21 cellular contexts compared by ENCODE assay signal in the genomic region with DNA sequence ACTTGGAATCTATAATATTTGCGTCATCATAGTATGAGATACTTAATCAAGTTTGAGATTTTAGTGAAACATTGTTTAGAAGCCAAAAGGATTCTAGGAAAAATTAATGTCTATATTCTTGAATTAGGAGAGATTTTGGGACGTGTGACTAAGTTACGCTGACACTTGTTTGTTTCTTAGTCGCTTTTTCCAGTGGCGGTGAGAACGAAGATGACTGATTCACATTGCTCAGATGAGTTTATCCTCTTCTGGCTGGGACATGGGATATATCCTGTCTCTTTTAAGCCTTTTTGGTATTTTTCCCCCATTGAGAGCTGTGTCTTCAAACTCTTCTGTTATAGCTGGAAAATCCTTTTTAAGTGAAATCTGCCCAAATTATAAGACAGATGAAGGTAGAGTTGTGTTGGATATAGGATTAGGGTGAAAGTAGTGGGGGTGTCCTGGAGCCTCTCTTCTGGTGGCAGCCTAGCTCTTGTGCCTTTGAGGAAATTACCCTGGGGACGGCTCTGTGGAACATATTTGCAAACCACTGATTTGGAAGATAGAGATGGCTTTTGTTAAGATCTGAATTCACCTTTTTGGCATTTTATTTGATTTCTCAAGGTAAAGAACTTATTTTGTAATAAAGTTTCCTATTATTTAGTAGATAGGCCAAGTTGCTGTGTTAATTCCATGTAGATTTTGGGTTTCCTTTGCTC. TPM values are rescaled to one million over a fixed set of nuclear protein-coding genes. Genes with fewer than 3 reads are reported as not detected.
DNase-seq lines count a peak whose midpoint lies in the region; ATAC-seq and TF ChIP-seq lines count a peak whose summit lies in the region.
"Had no signal": no experiment of that assay in that cellular context is flagged by ENCODE, and none has a peak within 500 bp of the region (broad histone marks: within the 10 kb centered on the region; RNA-seq: fewer than 3 reads in every experiment).

No MANE protein-coding gene starts in this region.

- no peak overlapping the region for H2AFZ ChIP-seq in fibroblast of lung (ENCODE audit: low read length)

- POLR2A ChIA-PET in activated CD4-positive, alpha-beta T cell treated with anti-CD3 and anti-CD28 coated beads for 36 hours (lab: Charles Lee), result no interaction called here

- DNase-seq in activated CD4-positive, alpha-beta T cell treated with anti-CD3 and anti-CD28 coated beads for 36 hours, result peak; percentile 51
- DNase-seq in activated CD4-positive, alpha-beta T cell treated with anti-CD3 and anti-CD28 coated beads for 1 hour, result no peak
- no peak for DNase-seq in HFFc6
- peak in 1 of 2 donors; percentile 44 for DNase-seq in fibroblast of lung (ENCODE audit: low read depth in 2 of 2)
- no peak for DNase-seq in psoas muscle
- no peak for DNase-seq in T-helper 1 cell
- DNase-seq: 8988T, kidney glomerular epithelial cell, NCI-H2081 treated with DMSO at 0.1 percent for 48 hours, NCI-H510A treated with DMSO at 0.1 percent for 48 hours, ovary, spleen had no signal

- H3K27ac ChIP-seq in fibroblast of lung (ENCODE audit: insufficient read depth, low read length) (peak overlapping the region; percentile 22), psoas muscle (peak overlapping the region; percentile 69)
- H3K27ac ChIP-seq: BLaER1, ovary had no signal

- H3K9me3 ChIP-seq in fibroblast of lung (ENCODE audit: control insufficient read depth, insufficient read depth, low read depth, low read length) (no peaks in the 10 kb centered on the region), psoas muscle (no peaks in the 10 kb centered on the region)
- H3K9me3 ChIP-seq: BLaER1, ovary, spleen had no signal

- H3K4me1 Mint-ChIP-seq in activated CD4-positive, alpha-beta T cell treated with anti-CD3 and anti-CD28 coated beads for 36 hours, result peaks cover 24% of the 10 kb centered on the region
- peaks cover 55% of the 10 kb centered on the region for H3K4me1 Mint-ChIP-seq in HFFc6 (ENCODE audit: low read depth)
- H3K4me1 Mint-ChIP-seq: WTC11 had no signal

- 90 to 92% (median 90%) methylated on average over 7 of the region's 7 CpGs for WGBS in psoas muscle, 3 donors

- H3K27me3 Mint-ChIP-seq in activated CD4-positive, alpha-beta T cell treated with anti-CD3 and anti-CD28 coated beads for 36 hours, result no peaks in the 10 kb centered on the region
- H3K27me3 Mint-ChIP-seq in HFFc6 (ENCODE audit: insufficient read depth), result no peaks in the 10 kb centered on the region; the same call in 1 of the 2 replicates
- H3K27me3 Mint-ChIP-seq: stimulated activated memory B cell treated with anti-CD40 and anti-IgM and Interleukin-4, amounts not matched to agents 10 μg/mL and 1 μg/mL and 100 μg/mL, for 72 hours had no signal

- TF ChIP-seq CTCF in HFFc6 (IDR thresholded peaks at IDR 0.05), result no peak
- TF ChIP-seq CTCF in fibroblast of lung (conservative IDR thresholded peaks at IDR 0.05 in 1 of 2, IDR thresholded peaks at IDR 0.05 in 1 of 2; ENCODE audit: low read depth in 1 of 2, low read length in 2 of 2), result no peak
- TF ChIP-seq CTCF in psoas muscle (IDR thresholded peaks at IDR 0.05), result no peak

- no peak overlapping the region for H3K4me2 ChIP-seq in fibroblast of lung (ENCODE audit: extremely low read depth, insufficient read depth, low read length)
- H3K4me2 ChIP-seq: BLaER1 had no signal

- peak overlapping the region; percentile 47 for H3K27ac Mint-ChIP-seq in activated CD4-positive, alpha-beta T cell treated with anti-CD3 and anti-CD28 coated beads for 36 hours
- H3K27ac Mint-ChIP-seq in HFFc6, result peak overlapping the region; percentile 97
- H3K27ac Mint-ChIP-seq: stimulated activated memory B cell treated with anti-CD40 and anti-IgM and Interleukin-4, amounts not matched to agents 10 μg/mL and 1 μg/mL and 100 μg/mL, for 72 hours; WTC11 had no signal

- H3K4me1 ChIP-seq in fibroblast of lung (ENCODE audit: control insufficient read depth, extremely low read depth, insufficient read depth, low read length) (peaks cover 9% of the 10 kb centered on the region), psoas muscle (peaks cover 23% of the 10 kb centered on the region)

- peaks cover 34% of the 10 kb centered on the region for H3K36me3 Mint-ChIP-seq in activated CD4-positive, alpha-beta T cell treated with anti-CD3 and anti-CD28 coated beads for 36 hours (ENCODE audit: low read depth)
- peaks cover 32% of the 10 kb centered on the region for H3K36me3 Mint-ChIP-seq in HFFc6 (ENCODE audit: low read depth)

- no peak overlapping the region for H3K9ac ChIP-seq in fibroblast of lung (ENCODE audit: insufficient read depth, low read length)
- H3K9ac ChIP-seq: BLaER1 had no signal

- H3K36me3 ChIP-seq in fibroblast of lung (ENCODE audit: control insufficient read depth, insufficient read depth, low read length) (peaks cover 13% of the 10 kb centered on the region), psoas muscle (ENCODE audit: insufficient read depth in 1 of 2, low read depth in 1 of 2) (peaks cover 0 to 59% of the 10 kb centered on the region in 2 donors)
- H3K36me3 ChIP-seq: ovary had no signal

- no peaks in the 10 kb centered on the region for H3K79me2 ChIP-seq in fibroblast of lung (ENCODE audit: control insufficient read depth, insufficient read depth, low read length)

- H3K27me3 ChIP-seq in fibroblast of lung (ENCODE audit: control insufficient read depth, insufficient read depth, low read length) (no peaks in the 10 kb centered on the region), psoas muscle (ENCODE audit: insufficient read depth in 3 of 3, low read length in 2 of 3) (no peaks in the 10 kb centered on the region)
- H3K27me3 ChIP-seq: BLaER1, ovary, spleen had no signal

- intact Hi-C loops in activated CD4-positive, alpha-beta T cell treated with anti-CD3 and anti-CD28 coated beads for 36 hours (cut with DNase I, micrococcal nuclease), result no loop called here
- intact Hi-C loops in psoas muscle (cut with DNase I), result no loop called here

- no peak overlapping the region for H3K4me3 Mint-ChIP-seq in activated CD4-positive, alpha-beta T cell treated with anti-CD3 and anti-CD28 coated beads for 36 hours
- no peak overlapping the region for H3K4me3 Mint-ChIP-seq in HFFc6
- H3K4me3 Mint-ChIP-seq: stimulated activated memory B cell treated with anti-CD40 and anti-IgM and Interleukin-4, amounts not matched to agents 10 μg/mL and 1 μg/mL and 100 μg/mL, for 72 hours; WTC11 had no signal

- H3K9me3 Mint-ChIP-seq in activated CD4-positive, alpha-beta T cell treated with anti-CD3 and anti-CD28 coated beads for 36 hours (ENCODE audit: low read depth), result no peaks in the 10 kb centered on the region
- H3K9me3 Mint-ChIP-seq in HFFc6, result no peaks in the 10 kb centered on the region
- H3K9me3 Mint-ChIP-seq: stimulated activated memory B cell treated with anti-CD40 and anti-IgM and Interleukin-4, amounts not matched to agents 10 μg/mL and 1 μg/mL and 100 μg/mL, for 72 hours had no signal

- CTCF ChIA-PET in activated CD4-positive, alpha-beta T cell treated with anti-CD3 and anti-CD28 coated beads for 36 hours (lab: Charles Lee), result interaction anchor here (0.7 to 2.4 kb wide), 5 partner anchors 12 to 592 kb away, joined by 3 to 8 read pairs (median 6); no protein-coding TSS in a partner anchor

- H3K4me3 ChIP-seq in fibroblast of lung (replicated peaks in 1 of 4; ENCODE audit: control extremely low read depth in 1 of 4, insufficient read depth in 1 of 4, low read depth in 3 of 4, low read length in 4 of 4), result no peak overlapping the region
- H3K4me3 ChIP-seq in psoas muscle, result no peak overlapping the region
- H3K4me3 ChIP-seq: BLaER1, ovary, spleen had no signal

- H4K20me1 ChIP-seq in fibroblast of lung (ENCODE audit: control insufficient read depth, extremely low read depth, insufficient read depth, low read length), result no peaks in the 10 kb centered on the region

- peak; percentile 61 for ATAC-seq in activated CD4-positive, alpha-beta T cell treated with anti-CD3 and anti-CD28 coated beads for 36 hours
- no peak for ATAC-seq in psoas muscle
- ATAC-seq in HG03378 (IDR thresholded peaks at IDR 0.05; ENCODE audit: unreplicated experiment), result no peak
- ATAC-seq in HG03108 (IDR thresholded peaks at IDR 0.05; ENCODE audit: unreplicated experiment), result no peak
- ATAC-seq: Right ventricle myocardium inferior; stimulated activated memory B cell treated with anti-CD40 and anti-IgM and Interleukin-4, amounts not matched to agents 10 μg/mL and 1 μg/mL and 100 μg/mL, for 72 hours; WTC11 had no signal

RNA-seq across cellular contexts. Expression of a gene that starts 49.7 kb away (rescaled TPM):
- total RNA-seq in activated CD4-positive, alpha-beta T cell treated with anti-CD3 and anti-CD28 coated beads for 36 hours, result 100 to 1,000 TPM in 1 of 2 experiments, 10 to 100 TPM in 1; 80.1 to 127 TPM
- 10 to 100 TPM; 38.1 to 52.0 (median 47.8) TPM for total RNA-seq in HFFc6 (2021; fragmentation: NEBNext Ultra II Directional; extraction: Animal tissue kit (Norgen Biotek cat#: 25700))
- total RNA-seq in fibroblast of lung (41.8 and 52.9 TPM in 2 replicates), psoas muscle (10 to 100 TPM; 29.6 to 39.9 (median 31.5) TPM)
- polyA plus RNA-seq in fibroblast of lung (13.2 and 19.2 TPM in 2 replicates), psoas muscle (10 to 100 TPM in 2 of 3 donors, 1 to 10 TPM in 1; 6.7 to 25.2 (median 10.2) TPM)
- polyA plus RNA-seq in fibroblast of lung (2012), result 15.5 and 18.1 TPM in 2 replicates
- 172 and 236 TPM in 2 replicates for polyA minus RNA-seq in fibroblast of lung (ENCODE audit: low replicate concordance)

RNA-seq across cellular contexts. Expression of a gene that starts 49.9 kb away (rescaled TPM):
- not detected for total RNA-seq in activated CD4-positive, alpha-beta T cell treated with anti-CD3 and anti-CD28 coated beads for 36 hours
- not detected for total RNA-seq in HFFc6 (2021; fragmentation: NEBNext Ultra II Directional; extraction: Animal tissue kit (Norgen Biotek cat#: 25700))
- total RNA-seq in fibroblast of lung (not detected in 2 replicates), psoas muscle (not detected)
- polyA plus RNA-seq in fibroblast of lung (not detected in 2 replicates), psoas muscle (not detected)
- not detected in 2 replicates for polyA plus RNA-seq in fibroblast of lung (2012)
- polyA minus RNA-seq in fibroblast of lung (ENCODE audit: low replicate concordance), result not detected in 2 replicates
- total RNA-seq: cardiac septum; ovary; Right ventricle myocardium inferior; spleen; T-helper 1 cell treated with Interleukin-12 subunit alpha and Interleukin-12 subunit beta and Interleukin-4 antibody, amounts not matched to agents 30 ng/mL and 1 ng/mL, for 36 hours; ureter; WTC11 had no signal
- polyA plus RNA-seq: ovary, spleen had no signal
